Comparison of ENCODE assay signal across 8 cellular contexts in the genomic region with DNA sequence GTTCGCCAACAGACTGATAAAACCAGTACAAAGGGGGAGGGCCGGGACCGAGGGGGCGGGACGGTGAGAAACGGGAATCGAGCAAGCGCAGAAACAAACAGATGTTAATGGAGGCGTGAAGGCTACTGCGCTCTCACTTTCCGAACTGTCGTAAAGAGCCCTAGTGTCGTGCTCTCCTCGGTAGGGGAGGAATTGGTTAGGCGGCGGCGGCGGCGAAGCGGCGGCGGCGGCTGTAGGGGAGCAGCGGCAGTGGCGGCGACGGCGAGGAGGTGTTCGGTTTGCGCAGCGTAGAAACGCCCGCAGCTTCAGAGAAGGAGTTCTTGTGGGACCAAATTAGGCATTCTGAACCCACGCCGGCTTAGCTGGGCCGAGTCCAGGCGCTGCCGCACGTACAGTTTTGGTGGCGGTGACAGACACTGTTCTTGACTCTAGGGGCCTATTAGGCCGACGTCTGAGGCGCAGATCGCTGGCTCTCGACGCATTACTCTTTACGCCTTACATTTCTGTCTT. TPM values are rescaled to one million over a fixed set of nuclear protein-coding genes. Genes with fewer than 3 reads are reported as not detected.
DNase-seq lines count a peak whose midpoint lies in the region; ATAC-seq and TF ChIP-seq lines count a peak whose summit lies in the region.

A gene (plus strand): TSS at position 163 of the 510 bp plus-strand sequence. CDS start 43,160 bp downstream, outside the sequence.

- H3K4me1 Mint-ChIP-seq in activated T-cell treated with anti-CD3 and anti-CD28 coated beads, Interleukin-2, amount 50 U/mL, for 24 hours (ENCODE audit: low read depth) = peaks cover 45% of the 10 kb centered on the region

- DNase-seq in DMS114 treated with DMSO at 0.1 percent for 48 hours (lab: John Stamatoyannopoulos, UW; ENCODE audit: unreplicated experiment) (peak; percentile 98), KBM-7 (peak; percentile 94)
- DNase-seq in activated T-cell treated with anti-CD3 and anti-CD28 coated beads, Interleukin-2, amount 50 U/mL, for 24 hours = peak; percentile 87
- peak; percentile 73 to 79 for DNase-seq in stimulated activated CD8-positive, alpha-beta memory T cell treated with anti-CD3 and anti-CD28 coated beads, Interleukin-7, amount 100 ng/mL, for 1 hour (ENCODE audit: low read depth in 2 of 2)

- peak; percentile 69 for ATAC-seq in GM21576 (IDR thresholded peaks at IDR 0.05; ENCODE audit: unreplicated experiment)

- WGBS in esophagus, 2 donors = 0% methylated on average over 47 of the region's 47 CpGs

- H3K4me3 ChIP-seq in esophagus (ENCODE audit: low read depth in 1 of 2, low read length in 2 of 2) = peak within 1 kb of the TSS; percentile 96
- peak within 1 kb of the TSS; percentile 90 for H3K4me3 ChIP-seq in mucosa of stomach (ENCODE audit: low read length)

- H3K27ac ChIP-seq in esophagus (ENCODE audit: low read depth in 2 of 2, low read length in 1 of 2) = peak within 1 kb of the TSS; percentile 94 to 98

- H3K9me3 ChIP-seq in esophagus (ENCODE audit: control insufficient read depth in 2 of 2, insufficient read depth in 1 of 2, low read depth in 1 of 2, low read length in 1 of 2) = no peaks in the 10 kb centered on the region
- no peaks in the 10 kb centered on the region for H3K9me3 ChIP-seq in mucosa of stomach (ENCODE audit: control insufficient read depth, low read length)

- H3K27me3 ChIP-seq in esophagus (ENCODE audit: control insufficient read depth in 1 of 2, insufficient read depth in 2 of 2, low read length in 2 of 2) (no peaks in the 10 kb centered on the region), mucosa of stomach (ENCODE audit: control insufficient read depth, insufficient read depth, low read length) (no peaks in the 10 kb centered on the region)

- in situ Hi-C loops in KBM-7 (cut with MboI; ENCODE audit: low pct_unique_long_range_greater_than_20kb, low sequenced_read_pairs) = no loop called here

- no peaks in the 10 kb centered on the region for H3K4me1 ChIP-seq in esophagus (ENCODE audit: control insufficient read depth in 2 of 2, insufficient read depth in 2 of 2, low read length in 1 of 2)
- peaks cover 7% of the 10 kb centered on the region for H3K4me1 ChIP-seq in mucosa of stomach (ENCODE audit: control insufficient read depth, insufficient read depth, low read length)

- H3K27ac Mint-ChIP-seq in activated T-cell treated with anti-CD3 and anti-CD28 coated beads, Interleukin-2, amount 50 U/mL, for 24 hours = peak within 1 kb of the TSS; percentile 96

- H3K9me3 Mint-ChIP-seq in activated T-cell treated with anti-CD3 and anti-CD28 coated beads, Interleukin-2, amount 50 U/mL, for 24 hours = no peaks in the 10 kb centered on the region

- peaks cover 43% of the 10 kb centered on the region for H3K36me3 Mint-ChIP-seq in activated T-cell treated with anti-CD3 and anti-CD28 coated beads, Interleukin-2, amount 50 U/mL, for 24 hours (ENCODE audit: low read depth)

- H3K9ac ChIP-seq in mucosa of stomach (ENCODE audit: low read length) = peak within 1 kb of the TSS; percentile 85

- H3K27me3 Mint-ChIP-seq in activated T-cell treated with anti-CD3 and anti-CD28 coated beads, Interleukin-2, amount 50 U/mL, for 24 hours = no peaks in the 10 kb centered on the region

- H3K36me3 ChIP-seq in esophagus (ENCODE audit: control insufficient read depth in 2 of 2, insufficient read depth in 2 of 2, low read length in 1 of 2) = peaks cover 0 to 3% of the 10 kb centered on the region in 2 donors
- H3K36me3 ChIP-seq in mucosa of stomach (ENCODE audit: control insufficient read depth, insufficient read depth, low read length) = no peaks in the 10 kb centered on the region

- H3K4me3 Mint-ChIP-seq in activated T-cell treated with anti-CD3 and anti-CD28 coated beads, Interleukin-2, amount 50 U/mL, for 24 hours = peak within 1 kb of the TSS; percentile 92

TF ChIP-seq in PFSK-1, 5 proteins besides CTCF, POLR2A, EP300 and RAD21:
- peak; percentile 90 for TF ChIP-seq POLR2AphosphoS5 (IDR thresholded peaks at IDR 0.05; ENCODE audit: low read depth, low read length)
- 0 out of 2 replicates have a peak, but pooled peaks have one; percentile 40 for TF ChIP-seq SIN3A (IDR thresholded peaks at IDR 0.05; ENCODE audit: borderline replicate concordance, insufficient read depth, low read length)
- TF ChIP-seq, protein P1, sequence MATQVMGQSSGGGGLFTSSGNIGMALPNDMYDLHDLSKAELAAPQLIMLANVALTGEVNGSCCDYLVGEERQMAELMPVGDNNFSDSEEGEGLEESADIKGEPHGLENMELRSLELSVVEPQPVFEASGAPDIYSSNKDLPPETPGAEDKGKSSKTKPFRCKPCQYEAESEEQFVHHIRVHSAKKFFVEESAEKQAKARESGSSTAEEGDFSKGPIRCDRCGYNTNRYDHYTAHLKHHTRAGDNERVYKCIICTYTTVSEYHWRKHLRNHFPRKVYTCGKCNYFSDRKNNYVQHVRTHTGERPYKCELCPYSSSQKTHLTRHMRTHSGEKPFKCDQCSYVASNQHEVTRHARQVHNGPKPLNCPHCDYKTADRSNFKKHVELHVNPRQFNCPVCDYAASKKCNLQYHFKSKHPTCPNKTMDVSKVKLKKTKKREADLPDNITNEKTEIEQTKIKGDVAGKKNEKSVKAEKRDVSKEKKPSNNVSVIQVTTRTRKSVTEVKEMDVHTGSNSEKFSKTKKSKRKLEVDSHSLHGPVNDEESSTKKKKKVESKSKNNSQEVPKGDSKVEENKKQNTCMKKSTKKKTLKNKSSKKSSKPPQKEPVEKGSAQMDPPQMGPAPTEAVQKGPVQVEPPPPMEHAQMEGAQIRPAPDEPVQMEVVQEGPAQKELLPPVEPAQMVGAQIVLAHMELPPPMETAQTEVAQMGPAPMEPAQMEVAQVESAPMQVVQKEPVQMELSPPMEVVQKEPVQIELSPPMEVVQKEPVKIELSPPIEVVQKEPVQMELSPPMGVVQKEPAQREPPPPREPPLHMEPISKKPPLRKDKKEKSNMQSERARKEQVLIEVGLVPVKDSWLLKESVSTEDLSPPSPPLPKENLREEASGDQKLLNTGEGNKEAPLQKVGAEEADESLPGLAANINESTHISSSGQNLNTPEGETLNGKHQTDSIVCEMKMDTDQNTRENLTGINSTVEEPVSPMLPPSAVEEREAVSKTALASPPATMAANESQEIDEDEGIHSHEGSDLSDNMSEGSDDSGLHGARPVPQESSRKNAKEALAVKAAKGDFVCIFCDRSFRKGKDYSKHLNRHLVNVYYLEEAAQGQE (IDR thresholded peaks at IDR 0.05; ENCODE audit: insufficient read depth in 1 of 2, low read depth in 2 of 2, low read length in 2 of 2) = no peak
- TF ChIP-seq TAF1 (IDR thresholded peaks at IDR 0.05; ENCODE audit: borderline replicate concordance, insufficient read depth, low read length) = no peak; the same call in 1 of the 2 replicates
- TF ChIP-seq FOXP2 (optimal IDR thresholded peaks at IDR 0.05; ENCODE audit: borderline replicate concordance, extremely low read depth, extremely low read length, insufficient read depth) = no peak

RNA-seq across cellular contexts. Expression of the gene that starts here (rescaled TPM):
- polyA plus RNA-seq in PFSK-1 (2012; ENCODE audit: insufficient read length, low read depth) = 26.3 TPM
- 1 to 10 TPM; 7.6 to 9.7 TPM for polyA plus RNA-seq in esophagus

Comparison
In these comparisons a context has a peak if more than half of its experiments do, and no peak if none do; other contexts are left out.
1. Peak in every context shown above with its lines: DNase-seq, ATAC-seq, H3K4me3 ChIP-seq and H3K27ac ChIP-seq.